In the genomic region with DNA sequence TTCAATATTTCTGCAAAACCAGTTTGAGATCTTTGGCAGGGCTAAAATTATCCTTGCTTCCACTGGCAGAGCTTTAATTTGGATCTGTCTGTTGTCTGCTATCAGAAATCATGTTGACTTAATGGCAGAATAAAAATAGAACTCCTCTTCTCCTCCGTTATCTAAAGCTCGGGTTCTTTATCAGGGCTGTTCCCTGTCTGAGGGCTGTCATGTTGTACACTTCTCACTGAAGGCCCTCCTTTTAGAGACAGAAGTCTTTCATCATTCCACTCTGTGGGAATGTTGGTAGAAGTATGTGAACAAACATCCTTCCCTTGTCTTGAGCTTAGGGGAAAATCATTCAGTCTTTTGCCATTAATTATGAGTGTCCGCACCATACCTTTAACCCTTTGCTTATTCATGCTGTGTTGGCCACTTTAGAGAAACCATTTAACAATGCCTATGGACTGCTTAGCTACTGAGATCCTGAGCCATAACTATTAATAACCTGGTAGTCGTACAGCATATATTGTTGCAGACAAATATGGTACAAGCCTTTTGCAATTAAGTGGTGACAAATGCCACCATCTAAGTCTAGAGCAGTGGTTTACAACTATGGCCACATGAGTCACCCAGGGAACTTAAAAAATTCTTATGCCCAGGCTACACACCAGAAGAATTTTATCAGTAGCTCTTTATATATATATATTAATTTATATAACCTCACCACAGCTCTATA, we compare ENCODE assay signal across 23 cellular contexts.
A peak's percentile ranks its signal among the peaks of the same experiment; 100 is the strongest.
DNase-seq lines count a peak whose midpoint lies in the region; ATAC-seq and TF ChIP-seq lines count a peak whose summit lies in the region.
"Had no signal": no experiment of that assay in that cellular context is flagged by ENCODE, and none has a peak within 500 bp of the region (broad histone marks: within the 10 kb centered on the region; RNA-seq: fewer than 3 reads in every experiment).

No MANE protein-coding gene starts in this region.

- no peaks in the 10 kb centered on the region for H3K27me3 ChIP-seq in mesenchymal stem cell (ENCODE audit: control insufficient read depth in 1 of 2, insufficient read depth in 1 of 2, low read length in 2 of 2)
- no peaks in the 10 kb centered on the region for H3K27me3 ChIP-seq in smooth muscle cell (ENCODE audit: low read depth)
- H3K27me3 ChIP-seq in SJCRH30, result no peaks in the 10 kb centered on the region
- no peaks in the 10 kb centered on the region for H3K27me3 ChIP-seq in neural progenitor cell
- H3K27me3 ChIP-seq: ovary, sigmoid colon, SJSA1, testis had no signal

- H3K4ac ChIP-seq in mesenchymal stem cell (ENCODE audit: low read depth in 1 of 2, low read length in 2 of 2), result no peak overlapping the region

- no peaks in the 10 kb centered on the region for H4K20me1 ChIP-seq in smooth muscle cell (ENCODE audit: low read depth)
- H4K20me1 ChIP-seq in neural progenitor cell (ENCODE audit: low read depth), result no peaks in the 10 kb centered on the region

- ATAC-seq in SK-N-SH treated with all-trans-retinoic acid at 6 μM for 48 hours, result no peak
- peak; percentile 93 for ATAC-seq in Right ventricle myocardium superior (ENCODE audit: poor library complexity)
- ATAC-seq: stimulated activated memory B cell treated with anti-CD40 and anti-IgM and Interleukin-4, amounts not matched to agents 10 μg/mL and 1 μg/mL and 100 μg/mL, for 72 hours had no signal

- no peaks in the 10 kb centered on the region for H3K79me2 ChIP-seq in smooth muscle cell (ENCODE audit: low read depth)
- H3K79me2 ChIP-seq in neural progenitor cell (ENCODE audit: low read depth), result no peaks in the 10 kb centered on the region

- no peak overlapping the region for H4K8ac ChIP-seq in mesenchymal stem cell (ENCODE audit: low read length)

- H2BK120ac ChIP-seq in mesenchymal stem cell (ENCODE audit: low read depth, low read length), result no peak overlapping the region

- intact Hi-C loops in Right ventricle myocardium superior (cut with DNase I), result no loop called here

- H3K14ac ChIP-seq in mesenchymal stem cell (ENCODE audit: low read length in 2 of 2), result no peak overlapping the region

- peaks cover 5% of the 10 kb centered on the region for H3K4me1 ChIP-seq in mesenchymal stem cell (ENCODE audit: control insufficient read depth, insufficient read depth, low read depth, low read length)
- peaks cover 6% of the 10 kb centered on the region for H3K4me1 ChIP-seq in smooth muscle cell (ENCODE audit: low read depth)
- peaks cover 15% of the 10 kb centered on the region for H3K4me1 ChIP-seq in SJCRH30
- peaks cover 16% of the 10 kb centered on the region for H3K4me1 ChIP-seq in neural progenitor cell
- H3K4me1 ChIP-seq: sigmoid colon had no signal

- DNase-seq in Right ventricle myocardium superior (no peak), mesenchymal stem cell (peak; percentile 82), smooth muscle cell (lab: John Stamatoyannopoulos, UW; ENCODE audit: unreplicated experiment) (no peak), DMS153 (lab: John Stamatoyannopoulos, UW) (no peak), SJCRH30 (no peak), neural progenitor cell (ENCODE audit: low spot score) (no peak)
- DNase-seq: activated B cell treated with CpG ODN at 0.5 μM for 24 hours; activated CD4-positive, alpha-beta memory T cell treated with anti-CD3 and anti-CD28 coated beads for 36 hours; activated gamma-delta T cell; CD4-positive, alpha-beta memory T cell; IMR-90; naive B cell; NCI-H1436 treated with DMSO at 0.1 percent for 48 hours; NCI-H82; ovary; PC-9; sigmoid colon; stimulated activated CD4-positive, alpha-beta T cell treated with anti-CD3 and anti-CD28 coated beads, Interleukin-1b, Interleukin-23, amount 100 ng/mL, for 48 hours; testis had no signal

- H3K27ac Mint-ChIP-seq in neural progenitor cell, result no peak overlapping the region
- H3K27ac Mint-ChIP-seq: activated B cell treated with CpG ODN at 0.5 μM for 24 hours; activated CD4-positive, alpha-beta memory T cell treated with anti-CD3 and anti-CD28 coated beads for 36 hours; CD4-positive, alpha-beta memory T cell; naive B cell; stimulated activated memory B cell treated with anti-CD40 and anti-IgM and Interleukin-4, amounts not matched to agents 10 μg/mL and 1 μg/mL and 100 μg/mL, for 72 hours; T-helper 2 cell treated with Interferon-gamma antibody and Interleukin-4, amounts not matched to agents 5 μg/mL and 100 μg/mL, for 36 hours had no signal

- H3K4me3 Mint-ChIP-seq in neural progenitor cell, result no peak overlapping the region
- H3K4me3 Mint-ChIP-seq: activated B cell treated with CpG ODN at 0.5 μM for 24 hours; activated CD4-positive, alpha-beta memory T cell treated with anti-CD3 and anti-CD28 coated beads for 36 hours; CD4-positive, alpha-beta memory T cell; naive B cell; stimulated activated memory B cell treated with anti-CD40 and anti-IgM and Interleukin-4, amounts not matched to agents 10 μg/mL and 1 μg/mL and 100 μg/mL, for 72 hours; T-helper 2 cell treated with Interferon-gamma antibody and Interleukin-4, amounts not matched to agents 5 μg/mL and 100 μg/mL, for 36 hours had no signal

- H3K18ac ChIP-seq in mesenchymal stem cell (ENCODE audit: low read depth in 1 of 2, low read length in 2 of 2), result no peak overlapping the region

- H2BK12ac ChIP-seq in mesenchymal stem cell (ENCODE audit: low read length in 2 of 2), result no peak overlapping the region

- no peak overlapping the region for H4K91ac ChIP-seq in mesenchymal stem cell (ENCODE audit: low read length)

- H3K4me3 ChIP-seq in mesenchymal stem cell (ENCODE audit: insufficient read depth in 1 of 2, low read depth in 1 of 2, low read length in 2 of 2) (no peak overlapping the region), smooth muscle cell (no peak overlapping the region), SJCRH30 (no peak overlapping the region), neural progenitor cell (no peak overlapping the region)
- H3K4me3 ChIP-seq: ovary, PC-9, sigmoid colon, SJSA1, testis had no signal

- no peak overlapping the region for H2BK15ac ChIP-seq in mesenchymal stem cell (ENCODE audit: low read depth, poor library complexity, severe bottlenecking)

- no peak overlapping the region for H3K23ac ChIP-seq in mesenchymal stem cell (ENCODE audit: low read length in 2 of 2)

- H2AFZ ChIP-seq in mesenchymal stem cell (ENCODE audit: low read depth, low read length), result no peak overlapping the region
- H2AFZ ChIP-seq in smooth muscle cell (ENCODE audit: low read depth), result no peak overlapping the region
- no peak overlapping the region for H2AFZ ChIP-seq in neural progenitor cell (replicated peaks)
- H2AFZ ChIP-seq: PC-9 had no signal

- no peak overlapping the region for H2BK5ac ChIP-seq in mesenchymal stem cell (ENCODE audit: low read depth, low read length, poor library complexity, severe bottlenecking)

- H3K9ac ChIP-seq in mesenchymal stem cell (ENCODE audit: low read length), result no peak overlapping the region
- no peak overlapping the region for H3K9ac ChIP-seq in smooth muscle cell (ENCODE audit: low read depth)
- no peak overlapping the region for H3K9ac ChIP-seq in neural progenitor cell

- H3K4me2 ChIP-seq in mesenchymal stem cell (ENCODE audit: low read length, poor library complexity, severe bottlenecking) (no peak overlapping the region), smooth muscle cell (peak overlapping the region; percentile 54), neural progenitor cell (no peak overlapping the region)
- H3K4me2 ChIP-seq: PC-9 had no signal

- peaks cover 3% of the 10 kb centered on the region for H3F3A ChIP-seq in smooth muscle cell (ENCODE audit: low read depth)
- H3F3A ChIP-seq in neural progenitor cell (ENCODE audit: low read depth), result no peaks in the 10 kb centered on the region

- H3K27ac ChIP-seq in mesenchymal stem cell (ENCODE audit: low read length, poor library complexity, severe bottlenecking) (no peak overlapping the region), smooth muscle cell (ENCODE audit: low read depth) (peak overlapping the region; percentile 55), SJCRH30 (no peak overlapping the region), neural progenitor cell (no peak overlapping the region)
- H3K27ac ChIP-seq: ovary, PC-9, sigmoid colon, SJSA1, testis had no signal

- no peak overlapping the region for H2AK5ac ChIP-seq in mesenchymal stem cell (ENCODE audit: low read length, severe bottlenecking)

- WGBS in mesenchymal stem cell, result 45% methylated on average over 4 of the region's 4 CpGs
- WGBS in smooth muscle cell (ENCODE audit: low lambda C conversion rate), result 8% methylated on average over 4 of the region's 4 CpGs

- H3K27me3 Mint-ChIP-seq in neural progenitor cell (ENCODE audit: insufficient read depth, low read depth), result peaks cover 5% of the 10 kb centered on the region
- H3K27me3 Mint-ChIP-seq: activated CD4-positive, alpha-beta memory T cell treated with anti-CD3 and anti-CD28 coated beads for 36 hours had no signal

- H3K9me3 Mint-ChIP-seq in neural progenitor cell, result peaks cover 3% of the 10 kb centered on the region
- H3K9me3 Mint-ChIP-seq: activated B cell treated with CpG ODN at 0.5 μM for 24 hours; activated CD4-positive, alpha-beta memory T cell treated with anti-CD3 and anti-CD28 coated beads for 36 hours; CD4-positive, alpha-beta memory T cell; naive B cell; stimulated activated memory B cell treated with anti-CD40 and anti-IgM and Interleukin-4, amounts not matched to agents 10 μg/mL and 1 μg/mL and 100 μg/mL, for 72 hours; T-helper 2 cell treated with Interferon-gamma antibody and Interleukin-4, amounts not matched to agents 5 μg/mL and 100 μg/mL, for 36 hours had no signal

- no peaks in the 10 kb centered on the region for H3K9me3 ChIP-seq in mesenchymal stem cell (ENCODE audit: control insufficient read depth, low read length)
- H3K9me3 ChIP-seq in smooth muscle cell (replicated peaks; ENCODE audit: low read depth), result no peaks in the 10 kb centered on the region
- 0 out of 2 replicates have a peak, but pooled peaks cover 3% of the 10 kb centered on the region for H3K9me3 ChIP-seq in SJCRH30 (replicated peaks)
- H3K9me3 ChIP-seq in neural progenitor cell (ENCODE audit: low read depth), result no peaks in the 10 kb centered on the region
- H3K9me3 ChIP-seq: ovary, sigmoid colon, SJSA1, testis had no signal

- H3K79me1 ChIP-seq in mesenchymal stem cell (replicated peaks; ENCODE audit: low read length, poor library complexity, severe bottlenecking), result no peaks in the 10 kb centered on the region

- peaks cover 9 to 50% of the 10 kb centered on the region in 2 experiments for H3K36me3 ChIP-seq in mesenchymal stem cell (ENCODE audit: control insufficient read depth in 1 of 2, insufficient read depth in 2 of 2, low read depth in 1 of 2, low read length in 2 of 2)
- H3K36me3 ChIP-seq in smooth muscle cell (ENCODE audit: low read depth), result no peaks in the 10 kb centered on the region
- H3K36me3 ChIP-seq in SJCRH30, result no peaks in the 10 kb centered on the region
- H3K36me3 ChIP-seq in neural progenitor cell, result no peaks in the 10 kb centered on the region
- H3K36me3 ChIP-seq: ovary had no signal

- peaks cover 8% of the 10 kb centered on the region for H3K36me3 Mint-ChIP-seq in neural progenitor cell
- H3K36me3 Mint-ChIP-seq: activated CD4-positive, alpha-beta memory T cell treated with anti-CD3 and anti-CD28 coated beads for 36 hours; CD4-positive, alpha-beta memory T cell; naive B cell; stimulated activated memory B cell treated with anti-CD40 and anti-IgM and Interleukin-4, amounts not matched to agents 10 μg/mL and 1 μg/mL and 100 μg/mL, for 72 hours had no signal

- TF ChIP-seq CTCF in smooth muscle cell (IDR thresholded peaks at IDR 0.05; ENCODE audit: borderline replicate concordance, insufficient read depth, poor library complexity, severe bottlenecking) (no peak), neural progenitor cell (IDR thresholded peaks at IDR 0.05) (no peak)

- H3K4me1 Mint-ChIP-seq in neural progenitor cell, result peaks cover 32% of the 10 kb centered on the region
- H3K4me1 Mint-ChIP-seq: activated B cell treated with CpG ODN at 0.5 μM for 24 hours; CD4-positive, alpha-beta memory T cell; naive B cell; stimulated activated memory B cell treated with anti-CD40 and anti-IgM and Interleukin-4, amounts not matched to agents 10 μg/mL and 1 μg/mL and 100 μg/mL, for 72 hours had no signal
